1 cellular context compared by ENCODE assay signal in the genomic region with DNA sequence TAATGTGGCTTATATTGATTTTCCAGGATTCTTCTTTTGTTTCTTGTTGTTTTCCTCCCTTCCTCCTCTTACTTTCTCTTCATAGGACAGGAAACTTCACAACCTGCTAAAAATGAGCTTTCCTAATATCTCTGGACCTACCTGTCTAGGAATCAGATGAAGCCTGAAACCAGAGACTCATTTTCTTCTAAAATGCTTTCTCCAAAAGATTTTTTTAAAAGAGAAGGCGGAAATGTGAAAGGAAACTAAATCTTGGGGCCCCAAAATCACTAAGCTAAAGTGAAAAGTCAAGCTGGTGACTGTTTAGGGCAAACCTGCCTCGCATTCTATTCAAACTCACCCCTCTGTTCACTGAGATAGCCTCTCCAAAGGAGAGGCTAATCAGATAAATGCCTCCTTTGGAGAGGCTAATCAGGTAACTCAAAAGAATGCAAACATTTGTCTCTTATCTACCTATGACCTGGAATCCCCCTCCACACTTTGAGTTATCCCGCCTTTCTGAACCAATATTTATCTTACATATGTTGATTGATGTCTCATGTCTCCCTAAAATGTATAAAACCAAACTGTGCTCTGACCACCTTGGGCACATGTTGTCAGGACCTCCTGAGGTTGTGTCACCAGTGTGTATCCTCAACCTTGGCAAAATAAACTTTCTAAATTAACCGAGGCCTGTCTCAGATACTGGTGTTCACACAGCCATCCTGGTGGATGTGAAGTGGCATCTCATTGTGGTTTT.
TF ChIP-seq lines count a peak whose summit lies in the region.

No MANE protein-coding gene starts in this region.

TF ChIP-seq in HepG2, 621 proteins besides CTCF, POLR2A, EP300 and RAD21 (continued from another document and continues in another):
- TF ChIP-seq, protein P1, sequence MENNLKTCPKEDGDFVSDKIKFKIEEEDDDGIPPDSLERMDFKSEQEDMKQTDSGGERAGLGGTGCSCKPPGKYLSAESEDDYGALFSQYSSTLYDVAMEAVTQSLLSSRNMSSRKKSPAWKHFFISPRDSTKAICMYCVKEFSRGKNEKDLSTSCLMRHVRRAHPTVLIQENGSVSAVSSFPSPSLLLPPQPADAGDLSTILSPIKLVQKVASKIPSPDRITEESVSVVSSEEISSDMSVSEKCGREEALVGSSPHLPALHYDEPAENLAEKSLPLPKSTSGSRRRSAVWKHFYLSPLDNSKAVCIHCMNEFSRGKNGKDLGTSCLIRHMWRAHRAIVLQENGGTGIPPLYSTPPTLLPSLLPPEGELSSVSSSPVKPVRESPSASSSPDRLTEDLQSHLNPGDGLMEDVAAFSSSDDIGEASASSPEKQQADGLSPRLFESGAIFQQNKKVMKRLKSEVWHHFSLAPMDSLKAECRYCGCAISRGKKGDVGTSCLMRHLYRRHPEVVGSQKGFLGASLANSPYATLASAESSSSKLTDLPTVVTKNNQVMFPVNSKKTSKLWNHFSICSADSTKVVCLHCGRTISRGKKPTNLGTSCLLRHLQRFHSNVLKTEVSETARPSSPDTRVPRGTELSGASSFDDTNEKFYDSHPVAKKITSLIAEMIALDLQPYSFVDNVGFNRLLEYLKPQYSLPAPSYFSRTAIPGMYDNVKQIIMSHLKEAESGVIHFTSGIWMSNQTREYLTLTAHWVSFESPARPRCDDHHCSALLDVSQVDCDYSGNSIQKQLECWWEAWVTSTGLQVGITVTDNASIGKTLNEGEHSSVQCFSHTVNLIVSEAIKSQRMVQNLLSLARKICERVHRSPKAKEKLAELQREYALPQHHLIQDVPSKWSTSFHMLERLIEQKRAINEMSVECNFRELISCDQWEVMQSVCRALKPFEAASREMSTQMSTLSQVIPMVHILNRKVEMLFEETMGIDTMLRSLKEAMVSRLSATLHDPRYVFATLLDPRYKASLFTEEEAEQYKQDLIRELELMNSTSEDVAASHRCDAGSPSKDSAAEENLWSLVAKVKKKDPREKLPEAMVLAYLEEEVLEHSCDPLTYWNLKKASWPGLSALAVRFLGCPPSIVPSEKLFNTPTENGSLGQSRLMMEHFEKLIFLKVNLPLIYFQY (CRISPR knock-in tag; IDR thresholded peaks at IDR 0.05; ENCODE audit: borderline replicate concordance) = 0 out of 2 replicates have a peak, but pooled peaks have one; percentile 14
- TF ChIP-seq MLX (CRISPR knock-in tag; IDR thresholded peaks at IDR 0.05) = peak; percentile 69; the same call in 1 of the 2 replicates
- TF ChIP-seq CSRNP1 (CRISPR knock-in tag; IDR thresholded peaks at IDR 0.05) = 0 out of 2 replicates have a peak, but pooled peaks have one; percentile 36
- TF ChIP-seq ZNF362 (CRISPR knock-in tag; IDR thresholded peaks at IDR 0.05; ENCODE audit: borderline replicate concordance) = no peak
- TF ChIP-seq CEBPG (CRISPR knock-in tag; IDR thresholded peaks at IDR 0.05) = peak; percentile 69
- 0 out of 2 replicates have a peak, but pooled peaks have one; percentile 48 for TF ChIP-seq ZNF670 (CRISPR knock-in tag; IDR thresholded peaks at IDR 0.05; ENCODE audit: borderline replicate concordance)
- TF ChIP-seq AKNA (CRISPR knock-in tag; IDR thresholded peaks at IDR 0.05; ENCODE audit: borderline replicate concordance) = no peak
- TF ChIP-seq ZKSCAN8 (CRISPR knock-in tag; IDR thresholded peaks at IDR 0.05; ENCODE audit: borderline replicate concordance) = no peak
- TF ChIP-seq, protein P2, sequence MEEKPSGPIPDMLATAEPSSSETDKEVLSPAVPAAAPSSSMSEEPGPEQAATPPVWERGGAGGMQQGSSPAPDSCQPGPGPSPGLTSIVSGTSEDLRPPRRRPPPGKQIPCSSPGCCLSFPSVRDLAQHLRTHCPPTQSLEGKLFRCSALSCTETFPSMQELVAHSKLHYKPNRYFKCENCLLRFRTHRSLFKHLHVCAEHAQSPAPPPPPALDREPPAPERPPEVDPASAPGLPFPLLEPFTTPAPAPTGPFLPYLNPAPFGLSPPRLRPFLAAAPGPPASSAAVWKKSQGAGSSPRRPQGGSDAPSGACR (CRISPR knock-in tag; IDR thresholded peaks at IDR 0.05) = no peak
- TF ChIP-seq ELF3 (CRISPR knock-in tag; IDR thresholded peaks at IDR 0.05) = peak; percentile 46; the same call in 1 of the 2 replicates
- no peak for TF ChIP-seq NFATC3 (CRISPR knock-in tag; IDR thresholded peaks at IDR 0.05)
- TF ChIP-seq HNRNPK (IDR thresholded peaks at IDR 0.05; ENCODE audit: low read depth, low read length, poor library complexity, severe bottlenecking) = no peak
- no peak for TF ChIP-seq NAIF1 (CRISPR knock-in tag; IDR thresholded peaks at IDR 0.05; ENCODE audit: borderline replicate concordance)
- TF ChIP-seq ISL2 (CRISPR knock-in tag; IDR thresholded peaks at IDR 0.05) = peak; percentile 98
- peak; percentile 88 for TF ChIP-seq MED13 (CRISPR knock-in tag; IDR thresholded peaks at IDR 0.05)
- peak; percentile 40; the same call in 1 of the 2 replicates for TF ChIP-seq ARID4A (CRISPR knock-in tag; IDR thresholded peaks at IDR 0.05; ENCODE audit: borderline replicate concordance)
- TF ChIP-seq, protein P3, sequence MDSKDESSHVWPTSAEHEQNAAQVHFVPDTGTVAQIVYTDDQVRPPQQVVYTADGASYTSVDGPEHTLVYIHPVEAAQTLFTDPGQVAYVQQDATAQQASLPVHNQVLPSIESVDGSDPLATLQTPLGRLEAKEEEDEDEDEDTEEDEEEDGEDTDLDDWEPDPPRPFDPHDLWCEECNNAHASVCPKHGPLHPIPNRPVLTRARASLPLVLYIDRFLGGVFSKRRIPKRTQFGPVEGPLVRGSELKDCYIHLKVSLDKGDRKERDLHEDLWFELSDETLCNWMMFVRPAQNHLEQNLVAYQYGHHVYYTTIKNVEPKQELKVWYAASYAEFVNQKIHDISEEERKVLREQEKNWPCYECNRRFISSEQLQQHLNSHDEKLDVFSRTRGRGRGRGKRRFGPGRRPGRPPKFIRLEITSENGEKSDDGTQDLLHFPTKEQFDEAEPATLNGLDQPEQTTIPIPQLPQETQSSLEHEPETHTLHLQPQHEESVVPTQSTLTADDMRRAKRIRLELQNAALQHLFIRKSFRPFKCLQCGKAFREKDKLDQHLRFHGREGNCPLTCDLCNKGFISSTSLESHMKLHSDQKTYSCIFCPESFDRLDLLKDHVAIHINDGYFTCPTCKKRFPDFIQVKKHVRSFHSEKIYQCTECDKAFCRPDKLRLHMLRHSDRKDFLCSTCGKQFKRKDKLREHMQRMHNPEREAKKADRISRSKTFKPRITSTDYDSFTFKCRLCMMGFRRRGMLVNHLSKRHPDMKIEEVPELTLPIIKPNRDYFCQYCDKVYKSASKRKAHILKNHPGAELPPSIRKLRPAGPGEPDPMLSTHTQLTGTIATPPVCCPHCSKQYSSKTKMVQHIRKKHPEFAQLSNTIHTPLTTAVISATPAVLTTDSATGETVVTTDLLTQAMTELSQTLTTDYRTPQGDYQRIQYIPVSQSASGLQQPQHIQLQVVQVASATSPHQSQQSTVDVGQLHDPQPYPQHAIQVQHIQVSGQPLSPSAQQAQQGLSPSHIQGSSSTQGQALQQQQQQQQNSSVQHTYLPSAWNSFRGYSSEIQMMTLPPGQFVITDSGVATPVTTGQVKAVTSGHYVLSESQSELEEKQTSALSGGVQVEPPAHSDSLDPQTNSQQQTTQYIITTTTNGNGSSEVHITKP (CRISPR knock-in tag; IDR thresholded peaks at IDR 0.05; ENCODE audit: low read depth) = peak; percentile 58; the same call in 1 of the 2 replicates
- TF ChIP-seq ESRRA (CRISPR knock-in tag; IDR thresholded peaks at IDR 0.05; ENCODE audit: low read depth) = 0 out of 2 replicates have a peak, but pooled peaks have one; percentile 51
- 0 out of 2 replicates have a peak, but pooled peaks have one; percentile 24 for TF ChIP-seq NFKBIZ (CRISPR knock-in tag; IDR thresholded peaks at IDR 0.05)
- no peak for TF ChIP-seq ZFP37 (CRISPR knock-in tag; IDR thresholded peaks at IDR 0.05; ENCODE audit: borderline replicate concordance)
- TF ChIP-seq NR2F6 (IDR thresholded peaks at IDR 0.05) = peak; percentile 86
- TF ChIP-seq NR2F6 (CRISPR knock-in tag; IDR thresholded peaks at IDR 0.05) = peak; percentile 73
- TF ChIP-seq DR1 (CRISPR knock-in tag; IDR thresholded peaks at IDR 0.05) = no peak
- no peak for TF ChIP-seq RARG (CRISPR knock-in tag; IDR thresholded peaks at IDR 0.05; ENCODE audit: low read depth)
- no peak for TF ChIP-seq GABPA (IDR thresholded peaks at IDR 0.05; ENCODE audit: low read depth, low read length)
- TF ChIP-seq GABPA (CRISPR knock-in tag; IDR thresholded peaks at IDR 0.05; ENCODE audit: low read depth) = no peak
- TF ChIP-seq TAF15 (IDR thresholded peaks at IDR 0.05; ENCODE audit: low read depth, low read length, poor library complexity, severe bottlenecking) = no peak
- TF ChIP-seq ASH2L (IDR thresholded peaks at IDR 0.05; ENCODE audit: insufficient read length, low read depth, low read length) = no peak
- no peak for TF ChIP-seq ZNF468 (CRISPR knock-in tag; IDR thresholded peaks at IDR 0.05)
- no peak for TF ChIP-seq SIN3B (IDR thresholded peaks at IDR 0.05; ENCODE audit: low read length)
- TF ChIP-seq ZNF121 (CRISPR knock-in tag; IDR thresholded peaks at IDR 0.05) = no peak
